In the genomic region with DNA sequence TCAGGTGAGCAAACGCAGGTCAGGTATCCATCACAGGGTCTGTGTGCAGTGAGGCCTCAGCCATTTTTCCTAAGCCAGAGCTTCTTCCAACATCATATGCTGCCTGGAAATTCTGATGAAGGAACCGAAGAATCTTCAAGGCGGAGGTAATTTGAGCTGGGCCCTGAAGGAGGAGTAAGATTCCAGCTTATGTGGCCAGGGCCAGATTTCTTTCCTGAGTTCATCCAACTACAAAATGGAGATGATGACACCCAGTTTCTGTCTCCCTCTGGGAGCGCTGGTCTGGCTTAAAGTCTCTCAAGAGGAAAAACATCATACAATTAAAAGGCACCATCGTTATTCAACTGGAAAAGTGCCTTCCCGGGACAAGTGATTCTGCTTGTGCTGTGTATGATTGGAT, we compare ENCODE assay signal across 9 cellular contexts. TPM values are rescaled to one million over a fixed set of nuclear protein-coding genes. Genes with fewer than 3 reads are reported as not detected.
A peak's percentile ranks its signal among the peaks of the same experiment; 100 is the strongest.
DNase-seq lines count a peak whose midpoint lies in the region; ATAC-seq and TF ChIP-seq lines count a peak whose summit lies in the region.
"Had no signal": no experiment of that assay in that cellular context is flagged by ENCODE, and none has a peak within 500 bp of the region (broad histone marks: within the 10 kb centered on the region; RNA-seq: fewer than 3 reads in every experiment).

No MANE protein-coding gene starts in this region.

- no peak overlapping the region for H3K4me2 ChIP-seq in neural cell (ENCODE audit: low read length)

- H3K9me3 ChIP-seq in BE2C (no peaks in the 10 kb centered on the region), neural cell (ENCODE audit: low read length) (no peaks in the 10 kb centered on the region)
- H3K9me3 ChIP-seq: upper lobe of left lung had no signal

- no peaks in the 10 kb centered on the region for H3K36me3 ChIP-seq in BE2C
- no peaks in the 10 kb centered on the region for H3K36me3 ChIP-seq in neural cell (ENCODE audit: insufficient read depth, low read length)
- H3K36me3 ChIP-seq: upper lobe of left lung had no signal

- no peaks in the 10 kb centered on the region for H3K9me2 ChIP-seq in neural cell (ENCODE audit: insufficient read depth, low read length)

- H3K27me3 ChIP-seq in BE2C (no peaks in the 10 kb centered on the region), neural cell (ENCODE audit: insufficient read depth, low read depth, low read length) (no peaks in the 10 kb centered on the region)
- H3K27me3 ChIP-seq: upper lobe of left lung had no signal

- no peak overlapping the region for H3K4me3 ChIP-seq in BE2C (ENCODE audit: low read depth, low read length)
- H3K4me3 ChIP-seq in NB4 (ENCODE audit: low read depth, low read length) = no peak overlapping the region
- H3K4me3 ChIP-seq in neural cell (ENCODE audit: low read length) = no peak overlapping the region
- H3K4me3 ChIP-seq: upper lobe of left lung had no signal

- ATAC-seq in HG03196 (IDR thresholded peaks at IDR 0.05; ENCODE audit: unreplicated experiment) = no peak

- TF ChIP-seq CTCF in BE2C (IDR thresholded peaks at IDR 0.05; ENCODE audit: low read depth, low read length) (peak; percentile 33), NB4 (IDR thresholded peaks at IDR 0.05; ENCODE audit: low read depth, low read length) (no peak), neural cell (IDR thresholded peaks at IDR 0.05; ENCODE audit: poor library complexity, severe bottlenecking) (peak; percentile 24)

- no peak for TF ChIP-seq EP300 in neural cell (conservative IDR thresholded peaks at IDR 0.05; ENCODE audit: poor library complexity, severe bottlenecking)

- TF ChIP-seq RAD21 in neural cell (conservative IDR thresholded peaks at IDR 0.05) = peak; percentile 36

- no peaks in the 10 kb centered on the region for H3K79me2 ChIP-seq in neural cell (replicated peaks; ENCODE audit: insufficient read depth, low read length)

- no peak for TF ChIP-seq POLR2A in NB4 (IDR thresholded peaks at IDR 0.05; ENCODE audit: extremely low read depth, insufficient read length)

- no peak for DNase-seq in BE2C
- peak; percentile 29 for DNase-seq in NB4 (ENCODE audit: low read depth)
- peak; percentile 78 for DNase-seq in dedifferentiated amniotic fluid mesenchymal stem cell (ENCODE audit: extremely low spot score)
- DNase-seq in activated T-cell treated with anti-CD3 and anti-CD28 coated beads for 4 hours = no peak
- no peak for DNase-seq in substantia nigra (lab: John Stamatoyannopoulos, UW)
- no peak for DNase-seq in stimulated activated CD4-positive, alpha-beta T cell treated with anti-CD3 and anti-CD28 coated beads, Interleukin-2, amount 100 ng/mL, for 48 hours
- DNase-seq: upper lobe of left lung had no signal

- H3F3A ChIP-seq in neural cell (ENCODE audit: insufficient read depth, low read length, poor library complexity, severe bottlenecking) = no peaks in the 10 kb centered on the region

- H3K27ac ChIP-seq in neural cell (ENCODE audit: low read length) = no peak overlapping the region
- H3K27ac ChIP-seq in substantia nigra (ENCODE audit: low read depth, low read length, poor library complexity, severe bottlenecking) = no peak overlapping the region
- H3K27ac ChIP-seq: upper lobe of left lung had no signal

- no peak overlapping the region for H3K9ac ChIP-seq in neural cell (ENCODE audit: low read length)

- no peak overlapping the region for H2AFZ ChIP-seq in neural cell (ENCODE audit: low read depth, low read length)

- H3K4me1 ChIP-seq in BE2C = no peaks in the 10 kb centered on the region

- no peaks in the 10 kb centered on the region for H4K20me1 ChIP-seq in neural cell (ENCODE audit: insufficient read depth)

TF ChIP-seq in neural cell, 6 proteins besides CTCF, POLR2A, EP300 and RAD21:
- TF ChIP-seq MXI1 (conservative IDR thresholded peaks at IDR 0.05; ENCODE audit: poor library complexity, severe bottlenecking) = no peak
- TF ChIP-seq TAF1 (IDR thresholded peaks at IDR 0.05; ENCODE audit: low read depth) = no peak
- TF ChIP-seq EZH2 (IDR thresholded peaks at IDR 0.05; ENCODE audit: borderline replicate concordance, insufficient read depth, low read length, poor library complexity, severe bottlenecking) = no peak
- TF ChIP-seq POLR2AphosphoS5 (IDR thresholded peaks at IDR 0.05) = no peak
- TF ChIP-seq, protein P1, sequence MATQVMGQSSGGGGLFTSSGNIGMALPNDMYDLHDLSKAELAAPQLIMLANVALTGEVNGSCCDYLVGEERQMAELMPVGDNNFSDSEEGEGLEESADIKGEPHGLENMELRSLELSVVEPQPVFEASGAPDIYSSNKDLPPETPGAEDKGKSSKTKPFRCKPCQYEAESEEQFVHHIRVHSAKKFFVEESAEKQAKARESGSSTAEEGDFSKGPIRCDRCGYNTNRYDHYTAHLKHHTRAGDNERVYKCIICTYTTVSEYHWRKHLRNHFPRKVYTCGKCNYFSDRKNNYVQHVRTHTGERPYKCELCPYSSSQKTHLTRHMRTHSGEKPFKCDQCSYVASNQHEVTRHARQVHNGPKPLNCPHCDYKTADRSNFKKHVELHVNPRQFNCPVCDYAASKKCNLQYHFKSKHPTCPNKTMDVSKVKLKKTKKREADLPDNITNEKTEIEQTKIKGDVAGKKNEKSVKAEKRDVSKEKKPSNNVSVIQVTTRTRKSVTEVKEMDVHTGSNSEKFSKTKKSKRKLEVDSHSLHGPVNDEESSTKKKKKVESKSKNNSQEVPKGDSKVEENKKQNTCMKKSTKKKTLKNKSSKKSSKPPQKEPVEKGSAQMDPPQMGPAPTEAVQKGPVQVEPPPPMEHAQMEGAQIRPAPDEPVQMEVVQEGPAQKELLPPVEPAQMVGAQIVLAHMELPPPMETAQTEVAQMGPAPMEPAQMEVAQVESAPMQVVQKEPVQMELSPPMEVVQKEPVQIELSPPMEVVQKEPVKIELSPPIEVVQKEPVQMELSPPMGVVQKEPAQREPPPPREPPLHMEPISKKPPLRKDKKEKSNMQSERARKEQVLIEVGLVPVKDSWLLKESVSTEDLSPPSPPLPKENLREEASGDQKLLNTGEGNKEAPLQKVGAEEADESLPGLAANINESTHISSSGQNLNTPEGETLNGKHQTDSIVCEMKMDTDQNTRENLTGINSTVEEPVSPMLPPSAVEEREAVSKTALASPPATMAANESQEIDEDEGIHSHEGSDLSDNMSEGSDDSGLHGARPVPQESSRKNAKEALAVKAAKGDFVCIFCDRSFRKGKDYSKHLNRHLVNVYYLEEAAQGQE (IDR thresholded peaks at IDR 0.05; ENCODE audit: borderline replicate concordance) = no peak
- no peak for TF ChIP-seq SMC3 (conservative IDR thresholded peaks at IDR 0.05; ENCODE audit: poor library complexity)

RNA-seq across cellular contexts. Expression of a gene that starts 6.9 kb away (rescaled TPM):
- 51.0 TPM for polyA plus RNA-seq in BE2C (2012; ENCODE audit: insufficient read depth, insufficient read length, low read depth)
- polyA plus RNA-seq in neural cell = 41.5 and 42.1 TPM in 2 replicates
- 18.6 and 19.2 TPM in 2 replicates for polyA minus RNA-seq in neural cell

RNA-seq across cellular contexts. Expression of a gene that starts 20.9 kb away (rescaled TPM):
- polyA plus RNA-seq in BE2C (2012; ENCODE audit: insufficient read depth, insufficient read length, low read depth) = not detected
- not detected in 2 replicates for polyA plus RNA-seq in neural cell
- polyA minus RNA-seq in neural cell = not detected in 2 replicates

Comparison
In these comparisons a context has a peak if more than half of its experiments do, and no peak if none do; other contexts are left out.
1. DNase-seq: peak in NB4 (single experiment) and dedifferentiated amniotic fluid mesenchymal stem cell (single experiment); none in BE2C (single experiment), activated T-cell treated with anti-CD3 and anti-CD28 coated beads for 4 hours (single experiment), substantia nigra (0 of 49) and stimulated activated CD4-positive, alpha-beta T cell treated with anti-CD3 and anti-CD28 coated beads, Interleukin-2, amount 100 ng/mL, for 48 hours (0 of 2).